In genomic region chr7:43771567-43771966, GRCh38 we compare ENCODE assay signal across 1 cellular context.
TF ChIP-seq lines count a peak whose summit lies in the region.

No MANE protein-coding gene starts in this region.

TF ChIP-seq in HepG2, 621 proteins besides CTCF, POLR2A, EP300 and RAD21:
- TF ChIP-seq ZNF687 (CRISPR knock-in tag; IDR thresholded peaks at IDR 0.05) (0 out of 2 replicates have a peak, but pooled peaks have one; percentile 6), THYN1 (CRISPR knock-in tag; IDR thresholded peaks at IDR 0.05; ENCODE audit: borderline replicate concordance, low read depth) (no peak), TFAP4 (IDR thresholded peaks at IDR 0.05; ENCODE audit: borderline replicate concordance, low read depth) (no peak)
